16 cellular contexts compared by ENCODE assay signal in genomic region chr14:75470238-75470797, GRCh38. TPM values are rescaled to one million over a fixed set of nuclear protein-coding genes. Genes with fewer than 3 reads are reported as not detected.
DNase-seq lines count a peak whose midpoint lies in the region; ATAC-seq, FAIRE-seq and TF ChIP-seq lines count a peak whose summit lies in the region.
"Had no signal": no experiment of that assay in that cellular context is flagged by ENCODE, and none has a peak within 500 bp of the region (broad histone marks: within the 10 kb centered on the region; RNA-seq: fewer than 3 reads in every experiment).

No MANE protein-coding gene starts in this region.

- H3K9me2 ChIP-seq in DOHH2 (replicated peaks; ENCODE audit: control insufficient read depth, low read length): no peaks in the 10 kb centered on the region

- ATAC-seq in stimulated activated memory B cell treated with anti-CD40 and anti-IgM and Interleukin-4, amounts not matched to agents 10 μg/mL and 1 μg/mL and 100 μg/mL, for 72 hours: peak; percentile 63
- no peak for ATAC-seq in left ventricle myocardium superior

- H3K27me3 ChIP-seq in DOHH2 (ENCODE audit: control insufficient read depth, low read length): no peaks in the 10 kb centered on the region
- H3K27me3 ChIP-seq in esophagus squamous epithelium: no peaks in the 10 kb centered on the region
- H3K27me3 ChIP-seq: testis had no signal

- 52 to 83% methylated on average over 12 of the region's 12 CpGs for WGBS in esophagus squamous epithelium, 2 donors

- H3K4me3 ChIP-seq in DOHH2 (ENCODE audit: low read length) (peak overlapping the region; percentile 54), esophagus squamous epithelium (no peak overlapping the region)
- H3K4me3 ChIP-seq: GM23248, testis had no signal

- peaks cover 11% of the 10 kb centered on the region for H3K36me3 ChIP-seq in DOHH2 (ENCODE audit: control insufficient read depth, low read length)
- peaks cover 21 to 73% (median 28%) of the 10 kb centered on the region in 3 donors for H3K36me3 ChIP-seq in esophagus squamous epithelium

- FAIRE-seq in H54 (lab: Jason Lieb, UNC): no peak

- no peaks in the 10 kb centered on the region for H3K27me3 Mint-ChIP-seq in stimulated activated memory B cell treated with anti-CD40 and anti-IgM and Interleukin-4, amounts not matched to agents 10 μg/mL and 1 μg/mL and 100 μg/mL, for 72 hours

- H3K36me3 Mint-ChIP-seq in stimulated activated memory B cell treated with anti-CD40 and anti-IgM and Interleukin-4, amounts not matched to agents 10 μg/mL and 1 μg/mL and 100 μg/mL, for 72 hours: peaks cover 27% of the 10 kb centered on the region

- peaks cover 17% of the 10 kb centered on the region for H3F3A ChIP-seq in DOHH2 (ENCODE audit: control insufficient read depth, insufficient read depth)

- H3K4me2 ChIP-seq in DOHH2 (ENCODE audit: low read length): peak overlapping the region; percentile 67

- TF ChIP-seq POLR2A in esophagus squamous epithelium (IDR thresholded peaks at IDR 0.05): no peak
- TF ChIP-seq POLR2A in H54 (IDR thresholded peaks at IDR 0.05; ENCODE audit: low read depth, low read length): no peak

- H3K4me1 ChIP-seq in DOHH2 (ENCODE audit: control insufficient read depth, low read length) (peaks cover 86% of the 10 kb centered on the region), esophagus squamous epithelium (peaks cover 0 to 40% (median 7%) of the 10 kb centered on the region in 3 donors)

- H3K27ac ChIP-seq in DOHH2 (ENCODE audit: low read depth, low read length) (peak overlapping the region; percentile 78), esophagus squamous epithelium (peak overlapping the region in 3 of 4 donors; percentile 20 to 68 (median 31))
- H3K27ac ChIP-seq: GM23248, testis had no signal

- peak overlapping the region; percentile 89 for H3K27ac Mint-ChIP-seq in stimulated activated memory B cell treated with anti-CD40 and anti-IgM and Interleukin-4, amounts not matched to agents 10 μg/mL and 1 μg/mL and 100 μg/mL, for 72 hours

- peaks cover 31% of the 10 kb centered on the region for H3K4me1 Mint-ChIP-seq in stimulated activated memory B cell treated with anti-CD40 and anti-IgM and Interleukin-4, amounts not matched to agents 10 μg/mL and 1 μg/mL and 100 μg/mL, for 72 hours

- H3K9me3 ChIP-seq in DOHH2 (ENCODE audit: control insufficient read depth, insufficient read depth, low read length) (no peaks in the 10 kb centered on the region), esophagus squamous epithelium (no peaks in the 10 kb centered on the region)
- H3K9me3 ChIP-seq: testis had no signal

- peak; percentile 71 for DNase-seq in NCI-H2029 (lab: John Stamatoyannopoulos, UW)
- DNase-seq in esophagus squamous epithelium (lab: John Stamatoyannopoulos, UW): no peak
- DNase-seq in NCI-H226: no peak
- no peak for DNase-seq in left ventricle myocardium superior
- DNase-seq in stimulated activated naive CD4-positive, alpha-beta T cell (lab: John Stamatoyannopoulos, UW): no peak
- no peak for DNase-seq in H54 (ENCODE audit: insufficient read length, low spot score)
- DNase-seq: activated naive CD4-positive, alpha-beta T cell treated with anti-CD3 and anti-CD28 coated beads, Interleukin-2, amount 50 U/mL, for 16 hours; effector CD8-positive, alpha-beta T cell; mesendoderm; NCI-H1436; NK-92 treated with Interleukin-12 subunit alpha and Interleukin-12 subunit beta, amount 100 ng/mL, for 24 hours had no signal

- H3K79me2 ChIP-seq in DOHH2 (ENCODE audit: control insufficient read depth, low read length): no peaks in the 10 kb centered on the region

- H3K4me3 Mint-ChIP-seq in stimulated activated memory B cell treated with anti-CD40 and anti-IgM and Interleukin-4, amounts not matched to agents 10 μg/mL and 1 μg/mL and 100 μg/mL, for 72 hours: no peak overlapping the region

- no peaks in the 10 kb centered on the region for H4K20me1 ChIP-seq in DOHH2 (ENCODE audit: control insufficient read depth, insufficient read depth, low read depth, low read length)

- TF ChIP-seq CTCF in DOHH2 (IDR thresholded peaks at IDR 0.05; ENCODE audit: low read depth, low read length, poor library complexity, severe bottlenecking) (no peak), esophagus squamous epithelium (IDR thresholded peaks at IDR 0.05) (no peak)

- H3K9me3 Mint-ChIP-seq in stimulated activated memory B cell treated with anti-CD40 and anti-IgM and Interleukin-4, amounts not matched to agents 10 μg/mL and 1 μg/mL and 100 μg/mL, for 72 hours: no peaks in the 10 kb centered on the region

- intact Hi-C loops in esophagus squamous epithelium (cut with DNase I): no loop called here
- intact Hi-C loops in left ventricle myocardium superior (cut with micrococcal nuclease): no loop called here

RNA-seq across cellular contexts. Expression of gene JDP2, which starts 42.5 kb away (rescaled TPM):
- total RNA-seq in esophagus squamous epithelium (10 to 100 TPM; 20.9 to 41.8 (median 36.9) TPM), left ventricle myocardium superior (24.7 TPM)

RNA-seq across cellular contexts. Expression of gene BATF, which starts 52.0 kb away (rescaled TPM):
- total RNA-seq in esophagus squamous epithelium (10 to 100 TPM in 1 of 4 donors, 1 to 10 TPM in 3; 1.7 to 14.5 (median 6.8) TPM), left ventricle myocardium superior (0.74 TPM)
- total RNA-seq: Daoy, GM23248 had no signal
